Comparison of ENCODE assay signal across 2 cellular contexts in the genomic region with DNA sequence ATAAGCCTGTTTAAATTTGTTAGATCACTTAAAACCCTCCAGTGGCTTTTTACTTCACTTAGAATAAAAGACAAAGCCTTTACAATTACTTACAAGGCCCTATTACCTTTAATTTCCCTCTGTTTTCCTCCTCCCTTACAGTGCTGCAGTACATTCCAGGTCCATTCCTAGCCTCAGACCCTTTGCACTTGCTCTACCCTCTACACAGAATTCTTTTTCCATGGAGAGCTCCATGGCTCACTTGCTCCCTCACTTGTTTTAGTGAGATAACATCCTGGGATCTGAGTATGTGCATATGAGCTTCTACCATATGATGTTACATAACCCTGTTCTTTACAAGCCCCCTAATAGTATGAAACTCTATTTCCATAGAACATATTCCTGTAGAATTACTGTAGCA.
TF ChIP-seq lines count a peak whose summit lies in the region.

No MANE protein-coding gene starts in this region.

TF ChIP-seq in GM23338, 12 proteins besides CTCF, POLR2A, EP300 and RAD21 (continues in another document):
- TF ChIP-seq EZH2phosphoT487 (IDR thresholded peaks at IDR 0.05; ENCODE audit: unreplicated experiment) (no peak), CREB1 (CRISPR knock-in tag; IDR thresholded peaks at IDR 0.05; ENCODE audit: low read depth) (no peak), POLR2AphosphoS5 (IDR thresholded peaks at IDR 0.05; ENCODE audit: low read depth) (no peak), STAT1 (IDR thresholded peaks at IDR 0.05; ENCODE audit: unreplicated experiment) (no peak), ZNF331 (CRISPR knock-in tag; IDR thresholded peaks at IDR 0.05; ENCODE audit: low read depth) (no peak), JUNB (IDR thresholded peaks at IDR 0.05; ENCODE audit: unreplicated experiment) (no peak), EZH2 (IDR thresholded peaks at IDR 0.05; ENCODE audit: low read depth, unreplicated experiment) (no peak)
- TF ChIP-seq, protein P1, sequence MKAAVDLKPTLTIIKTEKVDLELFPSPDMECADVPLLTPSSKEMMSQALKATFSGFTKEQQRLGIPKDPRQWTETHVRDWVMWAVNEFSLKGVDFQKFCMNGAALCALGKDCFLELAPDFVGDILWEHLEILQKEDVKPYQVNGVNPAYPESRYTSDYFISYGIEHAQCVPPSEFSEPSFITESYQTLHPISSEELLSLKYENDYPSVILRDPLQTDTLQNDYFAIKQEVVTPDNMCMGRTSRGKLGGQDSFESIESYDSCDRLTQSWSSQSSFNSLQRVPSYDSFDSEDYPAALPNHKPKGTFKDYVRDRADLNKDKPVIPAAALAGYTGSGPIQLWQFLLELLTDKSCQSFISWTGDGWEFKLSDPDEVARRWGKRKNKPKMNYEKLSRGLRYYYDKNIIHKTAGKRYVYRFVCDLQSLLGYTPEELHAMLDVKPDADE (IDR thresholded peaks at IDR 0.05) = no peak
- TF ChIP-seq, protein P2, sequence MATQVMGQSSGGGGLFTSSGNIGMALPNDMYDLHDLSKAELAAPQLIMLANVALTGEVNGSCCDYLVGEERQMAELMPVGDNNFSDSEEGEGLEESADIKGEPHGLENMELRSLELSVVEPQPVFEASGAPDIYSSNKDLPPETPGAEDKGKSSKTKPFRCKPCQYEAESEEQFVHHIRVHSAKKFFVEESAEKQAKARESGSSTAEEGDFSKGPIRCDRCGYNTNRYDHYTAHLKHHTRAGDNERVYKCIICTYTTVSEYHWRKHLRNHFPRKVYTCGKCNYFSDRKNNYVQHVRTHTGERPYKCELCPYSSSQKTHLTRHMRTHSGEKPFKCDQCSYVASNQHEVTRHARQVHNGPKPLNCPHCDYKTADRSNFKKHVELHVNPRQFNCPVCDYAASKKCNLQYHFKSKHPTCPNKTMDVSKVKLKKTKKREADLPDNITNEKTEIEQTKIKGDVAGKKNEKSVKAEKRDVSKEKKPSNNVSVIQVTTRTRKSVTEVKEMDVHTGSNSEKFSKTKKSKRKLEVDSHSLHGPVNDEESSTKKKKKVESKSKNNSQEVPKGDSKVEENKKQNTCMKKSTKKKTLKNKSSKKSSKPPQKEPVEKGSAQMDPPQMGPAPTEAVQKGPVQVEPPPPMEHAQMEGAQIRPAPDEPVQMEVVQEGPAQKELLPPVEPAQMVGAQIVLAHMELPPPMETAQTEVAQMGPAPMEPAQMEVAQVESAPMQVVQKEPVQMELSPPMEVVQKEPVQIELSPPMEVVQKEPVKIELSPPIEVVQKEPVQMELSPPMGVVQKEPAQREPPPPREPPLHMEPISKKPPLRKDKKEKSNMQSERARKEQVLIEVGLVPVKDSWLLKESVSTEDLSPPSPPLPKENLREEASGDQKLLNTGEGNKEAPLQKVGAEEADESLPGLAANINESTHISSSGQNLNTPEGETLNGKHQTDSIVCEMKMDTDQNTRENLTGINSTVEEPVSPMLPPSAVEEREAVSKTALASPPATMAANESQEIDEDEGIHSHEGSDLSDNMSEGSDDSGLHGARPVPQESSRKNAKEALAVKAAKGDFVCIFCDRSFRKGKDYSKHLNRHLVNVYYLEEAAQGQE (IDR thresholded peaks at IDR 0.05; ENCODE audit: unreplicated experiment) = no peak
- TF ChIP-seq, protein P3, sequence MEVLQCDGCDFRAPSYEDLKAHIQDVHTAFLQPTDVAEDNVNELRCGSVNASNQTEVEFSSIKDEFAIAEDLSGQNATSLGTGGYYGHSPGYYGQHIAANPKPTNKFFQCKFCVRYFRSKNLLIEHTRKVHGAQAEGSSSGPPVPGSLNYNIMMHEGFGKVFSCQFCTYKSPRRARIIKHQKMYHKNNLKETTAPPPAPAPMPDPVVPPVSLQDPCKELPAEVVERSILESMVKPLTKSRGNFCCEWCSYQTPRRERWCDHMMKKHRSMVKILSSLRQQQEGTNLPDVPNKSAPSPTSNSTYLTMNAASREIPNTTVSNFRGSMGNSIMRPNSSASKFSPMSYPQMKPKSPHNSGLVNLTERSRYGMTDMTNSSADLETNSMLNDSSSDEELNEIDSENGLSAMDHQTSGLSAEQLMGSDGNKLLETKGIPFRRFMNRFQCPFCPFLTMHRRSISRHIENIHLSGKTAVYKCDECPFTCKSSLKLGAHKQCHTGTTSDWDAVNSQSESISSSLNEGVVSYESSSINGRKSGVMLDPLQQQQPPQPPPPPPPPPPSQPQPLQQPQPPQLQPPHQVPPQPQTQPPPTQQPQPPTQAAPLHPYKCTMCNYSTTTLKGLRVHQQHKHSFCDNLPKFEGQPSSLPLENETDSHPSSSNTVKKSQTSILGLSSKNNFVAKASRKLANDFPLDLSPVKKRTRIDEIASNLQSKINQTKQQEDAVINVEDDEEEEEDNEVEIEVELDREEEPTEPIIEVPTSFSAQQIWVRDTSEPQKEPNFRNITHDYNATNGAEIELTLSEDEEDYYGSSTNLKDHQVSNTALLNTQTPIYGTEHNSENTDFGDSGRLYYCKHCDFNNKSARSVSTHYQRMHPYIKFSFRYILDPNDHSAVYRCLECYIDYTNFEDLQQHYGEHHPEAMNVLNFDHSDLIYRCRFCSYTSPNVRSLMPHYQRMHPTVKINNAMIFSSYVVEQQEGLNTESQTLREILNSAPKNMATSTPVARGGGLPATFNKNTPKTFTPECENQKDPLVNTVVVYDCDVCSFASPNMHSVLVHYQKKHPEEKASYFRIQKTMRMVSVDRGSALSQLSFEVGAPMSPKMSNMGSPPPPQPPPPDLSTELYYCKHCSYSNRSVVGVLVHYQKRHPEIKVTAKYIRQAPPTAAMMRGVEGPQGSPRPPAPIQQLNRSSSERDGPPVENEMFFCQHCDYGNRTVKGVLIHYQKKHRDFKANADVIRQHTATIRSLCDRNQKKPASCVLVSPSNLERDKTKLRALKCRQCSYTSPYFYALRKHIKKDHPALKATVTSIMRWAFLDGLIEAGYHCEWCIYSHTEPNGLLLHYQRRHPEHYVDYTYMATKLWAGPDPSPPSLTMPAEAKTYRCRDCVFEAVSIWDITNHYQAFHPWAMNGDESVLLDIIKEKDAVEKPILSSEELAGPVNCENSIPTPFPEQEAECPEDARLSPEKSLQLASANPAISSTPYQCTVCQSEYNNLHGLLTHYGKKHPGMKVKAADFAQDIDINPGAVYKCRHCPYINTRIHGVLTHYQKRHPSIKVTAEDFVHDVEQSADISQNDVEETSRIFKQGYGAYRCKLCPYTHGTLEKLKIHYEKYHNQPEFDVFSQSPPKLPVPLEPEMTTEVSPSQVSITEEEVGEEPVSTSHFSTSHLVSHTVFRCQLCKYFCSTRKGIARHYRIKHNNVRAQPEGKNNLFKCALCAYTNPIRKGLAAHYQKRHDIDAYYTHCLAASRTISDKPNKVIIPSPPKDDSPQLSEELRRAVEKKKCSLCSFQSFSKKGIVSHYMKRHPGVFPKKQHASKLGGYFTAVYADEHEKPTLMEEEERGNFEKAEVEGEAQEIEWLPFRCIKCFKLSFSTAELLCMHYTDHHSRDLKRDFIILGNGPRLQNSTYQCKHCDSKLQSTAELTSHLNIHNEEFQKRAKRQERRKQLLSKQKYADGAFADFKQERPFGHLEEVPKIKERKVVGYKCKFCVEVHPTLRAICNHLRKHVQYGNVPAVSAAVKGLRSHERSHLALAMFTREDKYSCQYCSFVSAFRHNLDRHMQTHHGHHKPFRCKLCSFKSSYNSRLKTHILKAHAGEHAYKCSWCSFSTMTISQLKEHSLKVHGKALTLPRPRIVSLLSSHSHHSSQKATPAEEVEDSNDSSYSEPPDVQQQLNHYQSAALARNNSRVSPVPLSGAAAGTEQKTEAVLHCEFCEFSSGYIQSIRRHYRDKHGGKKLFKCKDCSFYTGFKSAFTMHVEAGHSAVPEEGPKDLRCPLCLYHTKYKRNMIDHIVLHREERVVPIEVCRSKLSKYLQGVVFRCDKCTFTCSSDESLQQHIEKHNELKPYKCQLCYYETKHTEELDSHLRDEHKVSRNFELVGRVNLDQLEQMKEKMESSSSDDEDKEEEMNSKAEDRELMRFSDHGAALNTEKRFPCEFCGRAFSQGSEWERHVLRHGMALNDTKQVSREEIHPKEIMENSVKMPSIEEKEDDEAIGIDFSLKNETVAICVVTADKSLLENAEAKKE (CRISPR knock-in tag; IDR thresholded peaks at IDR 0.05) = no peak

TF ChIP-seq in HEK293, 187 proteins besides CTCF, POLR2A, EP300 and RAD21:
- peak; percentile 55 for TF ChIP-seq ZNF623 (tag by site-specific recombination; IDR thresholded peaks at IDR 0.05)
- TF ChIP-seq ZNF202 (tag by site-specific recombination; IDR thresholded peaks at IDR 0.05; ENCODE audit: borderline replicate concordance) = no peak
TF ChIP-seq in HEK293: peak in this region for 1.
